Comparison of ENCODE assay signal across 36 cellular contexts in genomic region chr1:47635111-47635510, GRCh38.
"Had no signal": no experiment of that assay in that cellular context is flagged by ENCODE, and none has a peak within 500 bp of the region (broad histone marks: within the 10 kb centered on the region; RNA-seq: fewer than 3 reads in every experiment).

No MANE protein-coding gene starts in this region.

- H3K9me3 ChIP-seq: adrenal gland, body of pancreas, breast epithelium, MG63, Peyer's patch had no signal

- H3K4me1 ChIP-seq: adrenal gland, body of pancreas, breast epithelium, Peyer's patch had no signal

- H3K4me3 ChIP-seq: adrenal gland, body of pancreas, breast epithelium, MG63, Peyer's patch had no signal

- H3K27ac ChIP-seq: adrenal gland, body of pancreas, breast epithelium, Peyer's patch, VCaP had no signal

- ATAC-seq: activated naive CD4-positive, alpha-beta T cell treated with anti-CD3 and anti-CD28 coated beads, Interleukin-2, amount 50 U/mL, for 72 hours; activated T-cell treated with anti-CD3 and anti-CD28 coated beads, Interleukin-2, amount 50 U/mL, for 4 hours; body of pancreas; PC-3 had no signal

- H3K27me3 ChIP-seq: adrenal gland, body of pancreas, breast epithelium, MG63, Peyer's patch had no signal

- H3K36me3 ChIP-seq: adrenal gland, breast epithelium, MG63, Peyer's patch had no signal

- DNase-seq: activated B cell treated with CpG ODN at 0.5 μM for 24 hours; activated CD4-positive, alpha-beta memory T cell treated with anti-CD3 and anti-CD28 coated beads for 36 hours; activated CD4-positive, alpha-beta T cell treated with anti-CD3 and anti-CD28 coated beads for 4 hours; activated CD4-positive, alpha-beta T cell treated with anti-CD3 and anti-CD28 coated beads, Interleukin-2, amount 50 U/mL, for 1 hour; activated CD4-positive, CD25-positive, alpha-beta regulatory T cell treated with anti-CD3 and anti-CD28 coated beads, Interleukin-2, amount 50 U/mL, for 72 hours; activated CD8-positive, alpha-beta memory T cell treated with anti-CD3 and anti-CD28 coated beads, Interleukin-2, amount 50 U/mL, for 4 hours; activated gamma-delta T cell treated with Interleukin-2 at 50 U/mL for 16 hours; activated naive CD4-positive, alpha-beta T cell treated with anti-CD3 and anti-CD28 coated beads for 36 hours; activated T-cell treated with anti-CD3 and anti-CD28 coated beads for 4 hours; activated T-cell treated with anti-CD3 and anti-CD28 coated beads, Interleukin-2, amount 50 U/mL, for 4 hours; adrenal gland; body of pancreas; Kasumi-1; MG63; NCI-H1048; NCI-H1105 treated with DMSO at 0.1 percent for 48 hours; NCI-H1436; NCI-H1694; NCI-H1930; NCI-H2081 treated with DMSO at 0.1 percent for 48 hours; NCI-H226; NCI-H446 treated with DMSO at 0.1 percent for 48 hours; NCI-H524; NCI-H82; NK-92 treated with Interleukin-12 subunit alpha and Interleukin-12 subunit beta, amount 100 ng/mL, for 24 hours; PC-3; Peyer's patch; RPMI8226; SHP77 treated with DMSO at 0.1 percent for 48 hours; SW 1271; T-helper 1 cell; T-helper 2 cell; T-helper 9 cell had no signal
